Comparison of ENCODE assay signal across 29 cellular contexts in the genomic region with DNA sequence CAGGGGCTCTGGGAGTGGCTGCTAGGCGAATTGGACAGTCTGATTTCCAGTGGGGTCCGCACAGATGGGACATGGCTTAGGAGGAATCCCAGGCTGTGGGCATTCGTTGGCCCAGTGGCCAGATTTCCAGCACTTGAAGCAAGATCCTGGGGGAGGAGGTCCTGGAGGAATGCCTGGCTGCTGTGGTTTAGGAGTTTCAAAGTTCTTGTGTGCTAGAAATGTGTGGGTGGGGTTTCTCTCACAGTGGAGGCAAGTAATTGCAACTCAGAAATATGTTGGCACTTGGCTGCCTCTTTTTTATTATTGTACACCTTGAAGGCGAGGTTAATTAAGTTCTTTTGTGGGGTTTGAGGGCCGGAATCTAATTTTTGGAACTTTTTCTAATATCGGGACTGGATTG. TPM values are rescaled to one million over a fixed set of nuclear protein-coding genes. Genes with fewer than 3 reads are reported as not detected.
DNase-seq lines count a peak whose midpoint lies in the region; ATAC-seq, FAIRE-seq and TF ChIP-seq lines count a peak whose summit lies in the region.
"Had no signal": no experiment of that assay in that cellular context is flagged by ENCODE, and none has a peak within 500 bp of the region (broad histone marks: within the 10 kb centered on the region; RNA-seq: fewer than 3 reads in every experiment).

No MANE protein-coding gene starts in this region.

- H3K4me3 ChIP-seq in AG10803 (ENCODE audit: low read length) = no peak overlapping the region
- no peak overlapping the region for H3K4me3 ChIP-seq in bronchial epithelial cell (ENCODE audit: low read depth, low read length)
- H3K4me3 ChIP-seq in uterus = no peak overlapping the region
- H3K4me3 ChIP-seq: A549; BLaER1 treated with 17β-estradiol and CSF1 and Interleukin-3, amounts not matched to agents 10 nM and 100 nM; neural progenitor cell; Peyer's patch; thyroid gland had no signal

- no peak for ATAC-seq in omental fat pad (ENCODE audit: low FRiP score)
- ATAC-seq: A549; activated naive CD4-positive, alpha-beta T cell treated with anti-CD3 and anti-CD28 coated beads, Interleukin-2, amount 50 U/mL, for 72 hours; foreskin keratinocyte; stimulated activated naive B cell treated with anti-CD40 and anti-IgM and Interleukin-4, amounts not matched to agents 10 μg/mL and 1 μg/mL and 100 μg/mL, for 72 hours had no signal

- H3K4me1 ChIP-seq in uterus = no peaks in the 10 kb centered on the region
- H3K4me1 ChIP-seq: foreskin keratinocyte, neural progenitor cell, Peyer's patch, thyroid gland had no signal

- peaks cover 2% of the 10 kb centered on the region for H3K27me3 ChIP-seq in bronchial epithelial cell (ENCODE audit: control insufficient read depth, insufficient read depth, low read length)
- H3K27me3 ChIP-seq in uterus = no peaks in the 10 kb centered on the region
- H3K27me3 ChIP-seq: BLaER1 treated with 17β-estradiol and CSF1 and Interleukin-3, amounts not matched to agents 10 nM and 100 nM; foreskin keratinocyte; neural progenitor cell; Peyer's patch; thyroid gland had no signal

- TF ChIP-seq CTCF in AG10803 (conservative IDR thresholded peaks at IDR 0.05; ENCODE audit: low read length) (no peak), bronchial epithelial cell (IDR thresholded peaks at IDR 0.05; ENCODE audit: insufficient read depth, low read length, severe bottlenecking) (no peak), omental fat pad (IDR thresholded peaks at IDR 0.05) (no peak), uterus (IDR thresholded peaks at IDR 0.05) (no peak)

- H3K9me3 ChIP-seq in uterus = no peaks in the 10 kb centered on the region
- H3K9me3 ChIP-seq: A549, thyroid gland had no signal

- no peak overlapping the region for H3K27ac ChIP-seq in uterus
- H3K27ac ChIP-seq: A549; BLaER1 treated with 17β-estradiol and CSF1 and Interleukin-3, amounts not matched to agents 10 nM and 100 nM; foreskin keratinocyte; neural progenitor cell; Peyer's patch; thyroid gland had no signal

- no peaks in the 10 kb centered on the region for H3K36me3 ChIP-seq in bronchial epithelial cell (ENCODE audit: control insufficient read depth, insufficient read depth, low read length)
- H3K36me3 ChIP-seq in uterus = no peaks in the 10 kb centered on the region
- H3K36me3 ChIP-seq: BLaER1 treated with 17β-estradiol and CSF1 and Interleukin-3, amounts not matched to agents 10 nM and 100 nM; neural progenitor cell; Peyer's patch; thyroid gland had no signal

- TF ChIP-seq POLR2A in uterus (IDR thresholded peaks at IDR 0.05) = no peak

- intact Hi-C loops in uterus (cut with DNase I; ENCODE audit: low total_unique reads) = no loop called here

- DNase-seq in AG10803 (ENCODE audit: low read depth) (peak; percentile 73), RCC 7860 (ENCODE audit: low spot score) (peak; percentile 12), bronchial epithelial cell (ENCODE audit: low read depth) (peak; percentile 32), myocyte (ENCODE audit: low read depth) (peak; percentile 60), NCI-H2227 (lab: John Stamatoyannopoulos, UW; ENCODE audit: unreplicated experiment) (no peak), omental fat pad (ENCODE audit: low spot score) (no peak), uterus (no peak)
- DNase-seq in activated CD4-positive, CD25-positive, alpha-beta regulatory T cell (lab: John Stamatoyannopoulos, UW) = no peak
- DNase-seq: activated CD4-positive, alpha-beta T cell treated with anti-CD3 and anti-CD28 coated beads, Interleukin-2, amount 10 ng/mL, durations not matched to agents 24 days and 14 days; Calu3; cortex of kidney; foreskin keratinocyte; hippocampal formation; NCI-H1417; NCI-H524; Peyer's patch; stimulated activated CD4-positive, alpha-beta T cell treated with anti-CD3 and anti-CD28 coated beads, Interleukin-2, amount 100 ng/mL, for 48 hours; stimulated activated naive B cell treated with anti-CD40 and anti-IgM and Interleukin-4, amounts not matched to agents 10 μg/mL and 1 μg/mL and 100 μg/mL, for 72 hours; thyroid gland had no signal

- FAIRE-seq in RCC 7860 (lab: Jason Lieb, UNC) (no peak), bronchial epithelial cell (lab: Jason Lieb, UNC) (no peak)
- FAIRE-seq: A549, H1, islet of Langerhans had no signal

RNA-seq across cellular contexts. Expression of gene IGFL3, which starts 17.1 kb away (rescaled TPM):
- total RNA-seq in bronchial epithelial cell (not detected in 2 replicates), myocyte (not detected in 2 replicates), omental fat pad (not detected), uterus (not detected)
- polyA plus RNA-seq in myocyte (2012) = 0.21 TPM
- total RNA-seq: activated CD4-positive, alpha-beta T cell treated with anti-CD3 and anti-CD28 coated beads, Interleukin-2, amount 10 ng/mL, durations not matched to agents 24 days and 14 days; activated naive CD4-positive, alpha-beta T cell treated with anti-CD3 and anti-CD28 coated beads, Interleukin-2, amount 50 U/mL, for 72 hours; activated T-helper 1 cell treated with anti-CD3 and anti-CD28 coated beads, Interleukin-12 subunit alpha, Interleukin-12 subunit beta, Interleukin-2, Interleukin-4 antibody, amounts not matched to agents 30 ng/mL and 10 ng/mL and 1 ng/mL, durations not matched to agents 14 hours and 24 hours and 36 hours; Calu3; H1; liver; Peyer's patch; pulmonary artery endothelial cell; SK-MEL-5; thyroid gland had no signal
- polyA plus RNA-seq: liver had no signal

RNA-seq across cellular contexts. Expression of gene IGFL2, which starts 40.7 kb away (rescaled TPM):
- total RNA-seq in bronchial epithelial cell = 2.4 TPM in 1 of 2 replicates, not detected in the other
- total RNA-seq in myocyte = not detected in 2 replicates
- polyA plus RNA-seq in myocyte (2012) = 0.43 TPM
- total RNA-seq in omental fat pad = 1 to 10 TPM in 1 of 4 donors, under 1 TPM in 1, not detected in 2; 0.84 to 1.5 TPM
- under 1 TPM in 1 of 4 donors, not detected in 3; 0.61 TPM for total RNA-seq in uterus
- total RNA-seq: Calu3, H1, Peyer's patch, pulmonary artery endothelial cell, SK-MEL-5, thyroid gland had no signal
- polyA plus RNA-seq: H1, liver had no signal

Comparison
In these comparisons a context has a peak if more than half of its experiments do, and no peak if none do; other contexts are left out.
1. DNase-seq: peak in AG10803 (single experiment), RCC 7860 (single experiment), bronchial epithelial cell (single experiment) and myocyte (single experiment); none in NCI-H2227 (single experiment), omental fat pad (single experiment), uterus (0 of 2) and activated CD4-positive, CD25-positive, alpha-beta regulatory T cell (0 of 4).